In the genomic region with DNA sequence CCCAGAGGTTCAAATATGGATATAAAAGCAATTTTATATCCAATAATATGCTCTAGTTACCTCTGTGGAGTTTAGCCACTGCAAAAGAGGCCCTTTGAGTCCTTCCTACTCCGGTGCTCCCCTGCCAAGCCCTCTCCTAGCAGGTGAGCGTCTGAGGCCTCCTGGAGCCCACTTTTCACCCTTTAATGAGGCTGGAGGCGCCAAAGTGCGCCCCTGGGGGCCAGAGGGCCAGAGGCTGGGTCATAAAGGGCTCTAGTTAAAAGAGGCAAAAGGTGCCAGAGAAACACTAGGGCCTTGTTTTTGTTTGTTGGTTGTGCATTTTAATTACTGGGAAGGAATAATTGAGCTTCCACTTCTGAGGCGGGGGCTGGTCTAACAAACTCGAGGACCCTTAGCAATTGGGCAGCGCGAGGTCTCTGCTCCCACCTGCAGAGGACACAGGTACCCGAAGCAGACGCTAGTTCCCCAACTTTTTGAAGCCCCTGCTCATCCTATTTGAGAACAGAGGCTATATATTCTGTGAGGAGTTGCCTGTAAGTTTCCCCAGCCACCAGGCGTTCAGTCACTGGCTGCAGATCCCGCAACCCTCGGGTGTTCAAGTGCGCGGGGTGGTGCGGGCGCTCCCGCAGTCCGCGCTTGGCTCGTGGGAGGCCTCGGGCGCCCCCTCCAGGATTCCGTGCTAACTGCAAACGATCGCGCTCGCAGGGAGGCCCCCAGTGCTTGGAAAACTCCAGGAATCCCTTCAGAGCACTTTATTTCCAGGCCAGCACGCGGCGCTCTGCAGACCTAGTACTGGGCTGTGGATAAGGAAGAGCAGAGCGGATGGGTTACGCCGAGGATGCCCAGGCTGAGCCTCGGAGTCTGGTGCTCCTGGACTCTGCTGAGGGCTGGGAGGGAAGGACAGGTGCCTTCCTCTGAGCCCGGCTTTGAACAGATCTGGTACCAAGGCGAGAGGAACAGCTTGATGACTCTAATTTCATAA, we compare ENCODE assay signal across 8 cellular contexts. TPM values are rescaled to one million over a fixed set of nuclear protein-coding genes. Genes with fewer than 3 reads are reported as not detected.
DNase-seq lines count a peak whose midpoint lies in the region; ATAC-seq and TF ChIP-seq lines count a peak whose summit lies in the region.

No MANE protein-coding gene starts in this region.

- peak overlapping the region; percentile 25; the same call in 1 of the 2 replicates for H3K4me2 ChIP-seq in OCI-LY1 (ENCODE audit: low read length)

- no peak overlapping the region for H3K9ac ChIP-seq in OCI-LY1 (ENCODE audit: low read length)

- in situ Hi-C loops in astrocyte of the cerebellum (cut with HindIII; ENCODE audit: low sequenced_read_pairs) = loop anchor here (25.0 kb wide), 1 partner anchor 332 kb away; no protein-coding TSS in a partner anchor

- peak; percentile 87 for TF ChIP-seq CTCF in OCI-LY1 (IDR thresholded peaks at IDR 0.05; ENCODE audit: low read length)
- peak; percentile 91 for TF ChIP-seq CTCF in astrocyte of the cerebellum (IDR thresholded peaks at IDR 0.05; ENCODE audit: low read depth, low read length, missing control alignments)

- ATAC-seq in GM19452 (IDR thresholded peaks at IDR 0.05; ENCODE audit: unreplicated experiment) (peak; percentile 82), HG03442 (IDR thresholded peaks at IDR 0.05; ENCODE audit: unreplicated experiment) (peak; percentile 85), sciatic nerve (peak; percentile 74)

- H3K9me2 ChIP-seq in OCI-LY1 (ENCODE audit: low read depth, low read length) = no peaks in the 10 kb centered on the region

- intact Hi-C loops in sciatic nerve (cut with DNase I) = no loop called here

- H3K4me3 ChIP-seq in OCI-LY1 (ENCODE audit: low read depth, low read length, poor library complexity, severe bottlenecking) (no peak overlapping the region), astrocyte of the cerebellum (ENCODE audit: low read depth, low read length) (peak overlapping the region; percentile 18)

- no peaks in the 10 kb centered on the region for H4K20me1 ChIP-seq in OCI-LY1 (ENCODE audit: insufficient read depth, low read length)

- H3K36me3 ChIP-seq in OCI-LY1 (ENCODE audit: insufficient read depth, low read length) = no peaks in the 10 kb centered on the region

- H3K4me1 ChIP-seq in OCI-LY1 (ENCODE audit: insufficient read depth, low read length, severe bottlenecking) = no peaks in the 10 kb centered on the region

- 0 out of 2 replicates have a peak, but pooled peaks cover 6% of the 10 kb centered on the region for H3K27me3 ChIP-seq in OCI-LY1 (ENCODE audit: insufficient read depth, low read length)

- H3K27ac ChIP-seq in OCI-LY1 (ENCODE audit: low read depth, low read length, poor library complexity, severe bottlenecking) = no peak overlapping the region

- peak; percentile 64 for DNase-seq in DMS114 treated with DMSO at 0.1 percent for 48 hours (lab: John Stamatoyannopoulos, UW; ENCODE audit: unreplicated experiment)
- peak; percentile 27 for DNase-seq in astrocyte of the cerebellum (ENCODE audit: low read depth)
- DNase-seq in hippocampal formation (lab: John Stamatoyannopoulos, UW) = peak; percentile 51 to 71
- peak; percentile 83 for DNase-seq in sciatic nerve (ENCODE audit: low spot score)
- DNase-seq in NCI-H510A treated with DMSO at 0.1 percent for 48 hours (lab: John Stamatoyannopoulos, UW) = no peak

- no peaks in the 10 kb centered on the region for H3F3A ChIP-seq in OCI-LY1 (ENCODE audit: insufficient read depth, low read length)

- no peak overlapping the region for H2AFZ ChIP-seq in OCI-LY1 (ENCODE audit: low read length)

- no peaks in the 10 kb centered on the region for H3K9me3 ChIP-seq in OCI-LY1 (ENCODE audit: low read length)

- H3K79me2 ChIP-seq in OCI-LY1 (ENCODE audit: insufficient read depth, low read length) = no peaks in the 10 kb centered on the region

RNA-seq across cellular contexts. Expression of gene MSGN1, which starts 14.1 kb away (rescaled TPM):
- total RNA-seq in sciatic nerve = not detected

RNA-seq across cellular contexts. Expression of gene KCNS3, which starts 48.1 kb away (rescaled TPM):
- total RNA-seq in sciatic nerve = 16.9 TPM
